8 cellular contexts compared by ENCODE assay signal in the genomic region with DNA sequence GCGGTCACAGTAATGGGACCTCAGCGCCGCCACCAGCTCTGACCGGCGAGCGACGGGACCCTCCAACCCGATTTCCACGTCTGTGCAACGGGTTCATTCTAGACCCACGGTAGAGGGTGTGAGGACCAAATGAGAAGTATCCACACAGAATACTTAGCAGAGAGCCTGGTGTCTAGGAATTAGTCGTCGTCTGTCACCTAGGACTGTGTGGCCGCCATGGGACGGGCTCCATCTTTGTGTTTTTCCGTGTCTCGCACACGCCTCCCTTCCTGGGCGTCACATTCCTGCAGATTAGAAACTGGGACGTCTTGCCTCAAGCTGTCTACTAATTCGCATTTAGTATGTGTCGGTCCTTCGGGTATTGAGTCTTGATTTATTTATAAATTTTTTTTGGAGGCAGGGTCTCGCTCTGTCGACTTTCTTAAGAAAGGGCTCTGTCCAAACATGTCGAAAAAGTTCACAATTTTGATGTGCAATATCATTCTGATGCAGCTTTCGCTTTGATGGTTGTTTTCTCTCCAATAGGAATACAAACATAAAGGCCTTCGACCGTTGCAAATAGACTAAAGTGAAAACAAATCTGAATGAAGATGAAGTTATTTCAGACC. TPM values are rescaled to one million over a fixed set of nuclear protein-coding genes. Genes with fewer than 3 reads are reported as not detected.
DNase-seq lines count a peak whose midpoint lies in the region; ATAC-seq, FAIRE-seq and TF ChIP-seq lines count a peak whose summit lies in the region.

No MANE protein-coding gene starts in this region.

- TF ChIP-seq RAD21 in K562 (CRISPR knock-in tag; conservative IDR thresholded peaks at IDR 0.05 in 1 of 2, IDR thresholded peaks at IDR 0.05 in 1 of 2) = no peak

- no peak for TF ChIP-seq CTCF in AG10803 (conservative IDR thresholded peaks at IDR 0.05; ENCODE audit: low read length)
- TF ChIP-seq CTCF in K562 (IDR thresholded peaks at IDR 0.05 in 2 of 3, conservative IDR thresholded peaks at IDR 0.05 in 1 of 3; ENCODE audit: insufficient read depth in 2 of 3, low read depth in 1 of 3, low read length in 3 of 3) = no peak

- peak; percentile 8 for ATAC-seq in GM18517 (IDR thresholded peaks at IDR 0.05; ENCODE audit: unreplicated experiment)
- peak; percentile 0 for ATAC-seq in HG03066 (IDR thresholded peaks at IDR 0.05; ENCODE audit: low read depth, unreplicated experiment)
- ATAC-seq in K562 = peak; percentile 22

- peaks cover 0 to 15% of the 10 kb centered on the region in 2 experiments; a peak in 3 of 5 replicates for H3K4me1 ChIP-seq in K562 (replicated peaks in 1 of 2; ENCODE audit: control insufficient read depth in 2 of 2, insufficient read depth in 2 of 2, low read length in 2 of 2)

- CTCF ChIA-PET in K562 (lab: Yijun Ruan, JAX; ENCODE audit: low intra/inter-chr PET ratio) = no interaction called here

- DNase-seq in AG10803 (ENCODE audit: low read depth) (peak; percentile 31), OCI-M1 (lab: John Stamatoyannopoulos, UW) (peak; percentile 79), K562 (ENCODE audit: extremely low read depth in 1 of 4, low spot score in 3 of 4) (peak in 3 of 4 experiments; percentile 23 to 59 (median 26)), iPS-NIHi7 (ENCODE audit: extremely low spot score) (peak; percentile 39), NCI-H2081 treated with DMSO at 0.1 percent for 48 hours (lab: John Stamatoyannopoulos, UW) (no peak)
- peak; percentile 65 for DNase-seq in stimulated activated CD4-positive, alpha-beta T cell treated with anti-CD3 and anti-CD28 coated beads, Interleukin-15, amount 100 ng/mL, for 24 hours

- no TSS peak for BruUV-seq in K562 (replicated peaks; lab: Mats Ljungman, UMichigan)

- H3K27me3 ChIP-seq in K562 (ENCODE audit: control insufficient read depth in 2 of 2, insufficient read depth in 2 of 2, low read length in 2 of 2) = no peaks in the 10 kb centered on the region

- peaks cover 9% of the 10 kb centered on the region; the same call in 1 of the 2 replicates for H4K20me1 ChIP-seq in K562 (replicated peaks; ENCODE audit: control insufficient read depth, insufficient read depth, low read length)

- no peaks in the 10 kb centered on the region for H3K9me3 ChIP-seq in K562 (replicated peaks; ENCODE audit: control insufficient read depth, insufficient read depth, low read depth, low read length)

- H3K4me3 ChIP-seq in AG10803 (ENCODE audit: low read length) (peak overlapping the region; percentile 95), K562 (peak overlapping the region; percentile 90)

- H3K9ac ChIP-seq in K562 (ENCODE audit: insufficient read depth in 1 of 2, low read depth in 2 of 2, low read length in 2 of 2) = peak overlapping the region; percentile 97 to 98

- TF ChIP-seq EP300 in K562 (IDR thresholded peaks at IDR 0.05; ENCODE audit: low read length) = no peak

- no peaks in the 10 kb centered on the region for H3K9me1 ChIP-seq in K562 (ENCODE audit: control insufficient read depth, insufficient read depth, low read length)

- no peak; the same call in 1 of the 2 replicates for TF ChIP-seq POLR2A in K562 (conservative IDR thresholded peaks at IDR 0.05)

- peaks cover 98% of the 10 kb centered on the region for H3K79me2 ChIP-seq in K562 (ENCODE audit: control insufficient read depth, insufficient read depth, low read length)

- peak overlapping the region; percentile 100 for H3K27ac ChIP-seq in K562 (ENCODE audit: extremely low read depth, low read depth, low read length)

- POLR2A ChIA-PET in K562 (lab: Yijun Ruan, JAX) = interaction anchor here (0.5 to 5.8 kb wide), 7 partner anchors 8 to 412 kb away, joined by 3 to 42 read pairs (median 3); partner anchors contain the start of gene RRBP1

- peak overlapping the region; percentile 88 for H2AFZ ChIP-seq in K562 (ENCODE audit: low read depth, low read length)

- no peak for FAIRE-seq in K562 (lab: Jason Lieb, UNC)

- in situ Hi-C loops in K562 (cut with MboI) = no loop called here

- under 1% methylated on average over 25 of the region's 29 CpGs for WGBS in K562 (ENCODE audit: insufficient coverage, low coverage, missing lambda C conversion rate)

- peak overlapping the region; percentile 96 for H3K4me2 ChIP-seq in K562 (ENCODE audit: insufficient read depth, low read length)

- peaks cover 57% of the 10 kb centered on the region for H3K36me3 ChIP-seq in K562 (ENCODE audit: control insufficient read depth, insufficient read depth, low read length)

- intact Hi-C loops in K562 (cut with micrococcal nuclease) = no loop called here

TF ChIP-seq in K562, 482 proteins besides CTCF, POLR2A, EP300 and RAD21 (continues in another document):
- peak; percentile 3 for TF ChIP-seq TAF1 (IDR thresholded peaks at IDR 0.05; ENCODE audit: control insufficient read depth, extremely low read depth, insufficient read depth, low read length, severe bottlenecking)
- TF ChIP-seq CBFB (CRISPR knock-in tag; IDR thresholded peaks at IDR 0.05) = peak; percentile 1; the same call in 1 of the 2 replicates
- no peak for TF ChIP-seq ZBTB8A (IDR thresholded peaks at IDR 0.05; ENCODE audit: partially characterized antibody)
- peak; percentile 1 for TF ChIP-seq SMAD1 (IDR thresholded peaks at IDR 0.05; ENCODE audit: low read depth, low read length, partially characterized antibody)
- no peak for TF ChIP-seq SMARCC2 (IDR thresholded peaks at IDR 0.05; ENCODE audit: low read depth)
- TF ChIP-seq ZNF586 (CRISPR knock-in tag; conservative IDR thresholded peaks at IDR 0.05) = no peak
- no peak for TF ChIP-seq ELK1 (CRISPR knock-in tag; IDR thresholded peaks at IDR 0.05)
- 0 out of 2 replicates have a peak, but pooled peaks have one; percentile 54 for TF ChIP-seq SRSF3 (IDR thresholded peaks at IDR 0.05; ENCODE audit: insufficient read depth, low read length)
- peak; percentile 29 for TF ChIP-seq TAF9B (IDR thresholded peaks at IDR 0.05; ENCODE audit: partially characterized antibody)
- TF ChIP-seq CBX1 (IDR thresholded peaks at IDR 0.05; ENCODE audit: low read depth) = no peak
- peak; percentile 34 for TF ChIP-seq CHD1 (IDR thresholded peaks at IDR 0.05; ENCODE audit: low read length)
- TF ChIP-seq ZKSCAN3 (CRISPR knock-in tag; IDR thresholded peaks at IDR 0.05) = no peak
- 0 out of 2 replicates have a peak, but pooled peaks have one; percentile 21 for TF ChIP-seq NFRKB (IDR thresholded peaks at IDR 0.05; ENCODE audit: low read depth)
- 0 out of 2 replicates have a peak, but pooled peaks have one; percentile 5 for TF ChIP-seq SUPT5H (IDR thresholded peaks at IDR 0.05)
- 0 out of 2 replicates have a peak, but pooled peaks have one; percentile 53 for TF ChIP-seq TAF7 (tag; IDR thresholded peaks at IDR 0.05)

RNA-seq across cellular contexts. Expression of gene MGME1, which starts 0.6 kb away (rescaled TPM):
- 27.5 and 51.1 TPM in 2 replicates for total RNA-seq in K562 (2011; cell fraction: chromatin; rRNA removed; ENCODE audit: low replicate concordance)
- 29.0 and 30.2 TPM in 2 replicates for total RNA-seq in K562 (2011; cell fraction: nucleolus; rRNA removed)
- 29.8 and 32.3 TPM in 2 replicates for total RNA-seq in K562 (2011; cell fraction: nucleoplasm; rRNA removed)
- total RNA-seq in K562 (2014; rRNA removed) (15.6 and 15.9 TPM in 2 replicates), K562 (2014; rRNA removed; fragmentation: Illumina TruSeq; extraction: Trizol) (38.6 and 42.7 TPM in 2 replicates), K562 (2015; rRNA removed; fragmentation: Illumina TruSeq; extraction: Trizol) (34.1 and 35.0 TPM in 2 replicates), K562 (2021) (29.2 and 30.6 TPM in 2 replicates)
- polyA plus RNA-seq in K562 (2011; rRNA removed) (25.9 and 36.0 TPM in 2 replicates), K562 (2014; fragmentation: Illumina TruSeq; extraction: Trizol) (41.3 and 45.1 TPM in 2 replicates), K562 (2014; fragmentation: Nextera tagmentation; extraction: Ambion mirVana) (10 to 100 TPM; 13.4 to 20.7 TPM), K562 (2014; rRNA removed) (23.1 and 27.3 TPM in 2 replicates)
- 12.0 and 17.2 TPM in 2 replicates for polyA plus RNA-seq in K562 (2011; cell fraction: cytosol; rRNA removed)
- 15.6 and 16.5 TPM in 2 replicates for polyA plus RNA-seq in K562 (2011; cell fraction: nucleus; rRNA removed)
- 33.1 and 37.6 TPM in 2 replicates for polyA plus RNA-seq in K562 (2012)
- 35.0 and 37.2 TPM in 2 replicates for polyA minus RNA-seq in K562 (2011; rRNA and poly(A)+ RNA removed)
- polyA minus RNA-seq in K562 (2011; cell fraction: cytosol; rRNA and poly(A)+ RNA removed) = 19.7 and 26.8 TPM in 2 replicates
- polyA minus RNA-seq in K562 (2011; cell fraction: nucleus; rRNA and poly(A)+ RNA removed) = 16.3 and 30.9 TPM in 2 replicates

RNA-seq across cellular contexts. Expression of gene SNX5, which starts 0.8 kb away (rescaled TPM):
- 174 and 330 TPM in 2 replicates for total RNA-seq in K562 (2011; cell fraction: chromatin; rRNA removed; ENCODE audit: low replicate concordance)
- 139 and 146 TPM in 2 replicates for total RNA-seq in K562 (2011; cell fraction: nucleolus; rRNA removed)
- total RNA-seq in K562 (2011; cell fraction: nucleoplasm; rRNA removed) = 189 and 260 TPM in 2 replicates
- total RNA-seq in K562 (2014; rRNA removed) = 150 and 171 TPM in 2 replicates
- 157 and 183 TPM in 2 replicates for total RNA-seq in K562 (2014; rRNA removed; fragmentation: Illumina TruSeq; extraction: Trizol)
- total RNA-seq in K562 (2015; rRNA removed; fragmentation: Illumina TruSeq; extraction: Trizol) = 156 and 164 TPM in 2 replicates
- 128 and 142 TPM in 2 replicates for total RNA-seq in K562 (2021)
- 139 and 174 TPM in 2 replicates for polyA plus RNA-seq in K562 (2011; rRNA removed)
- 84.9 and 100 TPM in 2 replicates for polyA plus RNA-seq in K562 (2011; cell fraction: cytosol; rRNA removed)
- polyA plus RNA-seq in K562 (2011; cell fraction: nucleus; rRNA removed) = 170 and 187 TPM in 2 replicates
- 122 and 132 TPM in 2 replicates for polyA plus RNA-seq in K562 (2012)
- polyA plus RNA-seq in K562 (2014; fragmentation: Illumina TruSeq; extraction: Trizol) = 150 and 160 TPM in 2 replicates
- 10 to 100 TPM; 53.5 to 69.8 TPM for polyA plus RNA-seq in K562 (2014; fragmentation: Nextera tagmentation; extraction: Ambion mirVana)
- polyA plus RNA-seq in K562 (2014; rRNA removed) = 232 and 276 TPM in 2 replicates
- 156 and 164 TPM in 2 replicates for polyA minus RNA-seq in K562 (2011; rRNA and poly(A)+ RNA removed)
- polyA minus RNA-seq in K562 (2011; cell fraction: cytosol; rRNA and poly(A)+ RNA removed) = 70.9 and 78.5 TPM in 2 replicates
- 156 and 184 TPM in 2 replicates for polyA minus RNA-seq in K562 (2011; cell fraction: nucleus; rRNA and poly(A)+ RNA removed)
